ENCODE assay signal across 11 cellular contexts in the genomic region with DNA sequence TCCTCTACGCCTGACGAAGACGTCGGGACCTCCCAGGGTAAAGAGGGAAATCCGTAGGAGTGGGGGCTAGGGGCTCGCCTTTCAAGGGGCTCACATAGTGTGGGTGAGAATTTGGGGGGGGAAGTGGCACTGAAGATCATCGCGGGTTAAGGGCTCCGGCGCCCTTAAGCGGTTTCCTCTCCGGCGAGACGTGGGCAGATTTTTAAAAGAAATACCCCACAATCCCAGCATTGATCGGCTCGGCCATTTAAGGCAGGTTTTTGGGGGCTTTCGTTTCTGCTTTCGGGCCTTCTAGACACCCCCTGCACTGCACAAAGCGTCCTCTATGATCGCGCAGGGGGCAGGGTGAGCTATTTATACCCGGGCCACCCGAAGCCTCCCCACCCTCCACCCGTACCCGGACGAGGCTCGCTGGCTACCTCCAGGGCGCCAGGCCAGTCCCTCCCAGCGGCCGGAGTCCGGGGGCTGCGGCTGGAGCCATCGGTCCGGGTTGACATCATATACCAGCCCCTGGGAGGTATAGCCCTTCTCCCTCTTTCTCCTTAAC. TPM values are rescaled to one million over a fixed set of nuclear protein-coding genes. Genes with fewer than 3 reads are reported as not detected.
DNase-seq lines count a peak whose midpoint lies in the region; ATAC-seq, FAIRE-seq and TF ChIP-seq lines count a peak whose summit lies in the region.
"Had no signal": no experiment of that assay in that cellular context is flagged by ENCODE, and none has a peak within 500 bp of the region (broad histone marks: within the 10 kb centered on the region; RNA-seq: fewer than 3 reads in every experiment).

No MANE protein-coding gene starts in this region.

- no peaks in the 10 kb centered on the region for H3K4me1 Mint-ChIP-seq in astrocyte (ENCODE audit: low read depth, unreplicated experiment)

- ATAC-seq in heart left ventricle (no peak), Right ventricle myocardium superior (ENCODE audit: poor library complexity) (no peak), GM19324 (IDR thresholded peaks at IDR 0.05; ENCODE audit: low FRiP score, unreplicated experiment) (no peak)

- DNase-seq in heart left ventricle (no peak), Right ventricle myocardium superior (no peak), astrocyte (ENCODE audit: low read depth) (no peak), medulla oblongata (ENCODE audit: extremely low spot score) (peak; percentile 51), EL (no peak), MV-4-11 (lab: John Stamatoyannopoulos, UW) (no peak)
- DNase-seq: DMS79, NCI-H1417 had no signal

- H3K27me3 Mint-ChIP-seq in astrocyte (ENCODE audit: low read depth, unreplicated experiment): peaks cover 66% of the 10 kb centered on the region

- H3K27me3 ChIP-seq in heart left ventricle (peaks cover 68 to 100% (median 99%) of the 10 kb centered on the region in 9 donors), astrocyte (ENCODE audit: insufficient read depth, low read length) (peaks cover 85% of the 10 kb centered on the region)

- H3K36me3 ChIP-seq in heart left ventricle (no peaks in the 10 kb centered on the region), astrocyte (ENCODE audit: insufficient read depth, low read length) (no peaks in the 10 kb centered on the region), urinary bladder (ENCODE audit: insufficient read depth) (no peaks in the 10 kb centered on the region)

- TF ChIP-seq CTCF in heart left ventricle (IDR thresholded peaks at IDR 0.05): no peak
- no peak for TF ChIP-seq CTCF in astrocyte (IDR thresholded peaks at IDR 0.05; ENCODE audit: insufficient read depth, low read depth, low read length)

- H3K36me3 Mint-ChIP-seq in astrocyte (ENCODE audit: low read depth, unreplicated experiment): no peaks in the 10 kb centered on the region

- WGBS in heart left ventricle, 4 donors: 1% methylated on average over 33 to 34 of the region's 34 CpGs
- under 1% methylated on average over 34 of the region's 34 CpGs for WGBS in urinary bladder

- FAIRE-seq in astrocyte (lab: Jason Lieb, UNC): no peak

- H3K4me3 ChIP-seq in heart left ventricle: peak overlapping the region in 10 of 12 donors; percentile 12 to 40 (median 28)
- H3K4me3 ChIP-seq in astrocyte (ENCODE audit: insufficient read depth, low read depth, low read length): peak overlapping the region; percentile 10
- peak overlapping the region; percentile 5 for H3K4me3 ChIP-seq in urinary bladder (ENCODE audit: low read depth, low read length)

- no peaks in the 10 kb centered on the region for H3K79me2 ChIP-seq in astrocyte (ENCODE audit: insufficient read depth, low read length)

- no peak overlapping the region for H2AFZ ChIP-seq in astrocyte (ENCODE audit: low read depth, low read length)

- H3K4me1 ChIP-seq in heart left ventricle (peaks cover 0 to 89% (median 40%) of the 10 kb centered on the region in 12 donors), astrocyte (ENCODE audit: insufficient read depth, low read length) (peaks cover 6% of the 10 kb centered on the region), urinary bladder (ENCODE audit: insufficient read depth) (peaks cover 6% of the 10 kb centered on the region)

- H4K20me1 ChIP-seq in astrocyte (ENCODE audit: insufficient read depth, low read length): no peaks in the 10 kb centered on the region

- H3K9me3 Mint-ChIP-seq in astrocyte (ENCODE audit: unreplicated experiment): peaks cover 21% of the 10 kb centered on the region

- no peak overlapping the region for H3K4me3 Mint-ChIP-seq in astrocyte (ENCODE audit: unreplicated experiment)

- H3K27ac ChIP-seq in heart left ventricle (no peak overlapping the region), astrocyte (ENCODE audit: low read depth, low read length) (no peak overlapping the region), urinary bladder (ENCODE audit: low read depth) (no peak overlapping the region)

- H3K9ac ChIP-seq in astrocyte (ENCODE audit: low read length): no peak overlapping the region

- intact Hi-C loops in heart left ventricle (cut with DNase I): no loop called here
- intact Hi-C loops in Right ventricle myocardium superior (cut with DNase I): no loop called here

- H3K4me2 ChIP-seq in astrocyte (ENCODE audit: low read length): peak overlapping the region; percentile 64

- H3K27ac Mint-ChIP-seq in astrocyte (ENCODE audit: unreplicated experiment): no peak overlapping the region

- H3K9me3 ChIP-seq in heart left ventricle (no peaks in the 10 kb centered on the region), astrocyte (ENCODE audit: insufficient read depth, low read depth, low read length) (no peaks in the 10 kb centered on the region)

- TF ChIP-seq POLR2A in heart left ventricle (IDR thresholded peaks at IDR 0.05): no peak

RNA-seq across cellular contexts. Expression of a gene that starts 1.2 kb away (rescaled TPM):
- under 1 TPM in 1 of 9 donors, not detected in 8; 0.19 TPM for total RNA-seq in heart left ventricle
- polyA plus RNA-seq in heart left ventricle: not detected
- total RNA-seq in Right ventricle myocardium superior: not detected
- not detected in 2 replicates for total RNA-seq in astrocyte
- total RNA-seq in urinary bladder: not detected
- not detected for polyA plus RNA-seq in urinary bladder
- total RNA-seq: RPMI7951 had no signal
